1 cellular context compared by ENCODE assay signal in genomic region chr3:194574639-194575483, GRCh38.
TF ChIP-seq lines count a peak whose summit lies in the region.

No MANE protein-coding gene starts in this region.

TF ChIP-seq in K562, 482 proteins besides CTCF, POLR2A, EP300 and RAD21 (continued from another document and continues in another):
- TF ChIP-seq RERE (CRISPR knock-in tag; IDR thresholded peaks at IDR 0.05; ENCODE audit: borderline replicate concordance) (no peak), ZNF384 (IDR thresholded peaks at IDR 0.05; ENCODE audit: low read depth, low read length) (no peak), AFF4 (CRISPR knock-in tag; IDR thresholded peaks at IDR 0.05) (no peak), ZNF12 (CRISPR knock-in tag; IDR thresholded peaks at IDR 0.05) (no peak), ZNF175 (CRISPR knock-in tag; IDR thresholded peaks at IDR 0.05; ENCODE audit: low read depth) (no peak), HNRNPH1 (optimal IDR thresholded peaks at IDR 0.05; ENCODE audit: low read depth, low read length) (no peak), EHMT2 (IDR thresholded peaks at IDR 0.05) (no peak), STAT5A (IDR thresholded peaks at IDR 0.05; ENCODE audit: borderline replicate concordance, low read length) (no peak), KDM2B (CRISPR knock-in tag; IDR thresholded peaks at IDR 0.05) (no peak), SMAD4 (CRISPR knock-in tag; conservative IDR thresholded peaks at IDR 0.05) (no peak), NFRKB (IDR thresholded peaks at IDR 0.05; ENCODE audit: low read depth) (no peak), HDAC1 (IDR thresholded peaks at IDR 0.05) (peak in 1 of 2 experiments; percentile 91; a peak in 2 of 4 replicates), ZNF583 (CRISPR knock-in tag; IDR thresholded peaks at IDR 0.05) (no peak), DDX20 (tag; IDR thresholded peaks at IDR 0.05; ENCODE audit: low read depth) (no peak), RNF219 (CRISPR knock-in tag; IDR thresholded peaks at IDR 0.05) (no peak), PTTG1 (tag; IDR thresholded peaks at IDR 0.05; ENCODE audit: low read depth) (no peak), NFATC3 (IDR thresholded peaks at IDR 0.05) (no peak), KLF10 (CRISPR knock-in tag; IDR thresholded peaks at IDR 0.05) (no peak), TOE1 (IDR thresholded peaks at IDR 0.05; ENCODE audit: borderline replicate concordance) (peak; percentile 26; the same call in 1 of the 2 replicates), TOE1 (CRISPR knock-in tag; IDR thresholded peaks at IDR 0.05; ENCODE audit: borderline replicate concordance, low read depth) (no peak), RBM22 (IDR thresholded peaks at IDR 0.05; ENCODE audit: low read depth, low read length, poor library complexity, severe bottlenecking) (no peak), IRF2 (CRISPR knock-in tag; IDR thresholded peaks at IDR 0.05) (no peak), CHAMP1 (IDR thresholded peaks at IDR 0.05) (no peak), ZNF23 (CRISPR knock-in tag; IDR thresholded peaks at IDR 0.05) (no peak), PHB2 (IDR thresholded peaks at IDR 0.05; ENCODE audit: low read depth) (no peak), THAP7 (CRISPR knock-in tag; IDR thresholded peaks at IDR 0.05) (no peak), RBM17 (IDR thresholded peaks at IDR 0.05; ENCODE audit: borderline replicate concordance, low read depth, low read length) (no peak), SAFB2 (IDR thresholded peaks at IDR 0.05; ENCODE audit: borderline replicate concordance, low read depth, low read length, severe bottlenecking) (no peak), ZNF639 (CRISPR knock-in tag; conservative IDR thresholded peaks at IDR 0.05 in 1 of 2, IDR thresholded peaks at IDR 0.05 in 1 of 2) (no peak), ZNF512 (tag; IDR thresholded peaks at IDR 0.05) (no peak)
